ENCODE assay signal across 19 cellular contexts in the genomic region with DNA sequence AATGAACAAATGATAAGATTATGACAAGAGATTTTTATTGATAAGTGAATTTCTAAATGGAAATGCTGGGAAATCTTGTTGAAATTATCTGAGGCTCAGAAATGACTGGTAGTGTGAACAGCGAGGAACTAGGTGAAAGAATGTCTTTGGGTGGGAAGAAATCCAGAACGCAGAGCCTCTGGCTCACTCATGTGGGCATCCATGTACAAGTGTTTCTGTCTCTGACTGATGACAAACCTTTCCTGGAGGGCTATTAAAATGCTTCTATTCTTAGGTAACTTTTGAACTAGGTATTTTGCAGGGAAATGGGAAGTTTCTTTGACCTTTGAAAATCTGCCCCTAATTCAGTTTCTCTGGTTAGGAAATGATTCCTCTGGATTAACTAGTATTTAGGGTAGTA.
DNase-seq lines count a peak whose midpoint lies in the region; ATAC-seq and TF ChIP-seq lines count a peak whose summit lies in the region.
"Had no signal": no experiment of that assay in that cellular context is flagged by ENCODE, and none has a peak within 500 bp of the region (broad histone marks: within the 10 kb centered on the region; RNA-seq: fewer than 3 reads in every experiment).

No MANE protein-coding gene starts in this region.

- no peak overlapping the region for H3K23ac ChIP-seq in trophoblast cell (ENCODE audit: low read length)

- H4K12ac ChIP-seq in trophoblast cell (ENCODE audit: low read depth, low read length) = no peak overlapping the region

- no peak overlapping the region for H2BK120ac ChIP-seq in trophoblast cell (ENCODE audit: insufficient read depth, low read length, poor library complexity)

- no peaks in the 10 kb centered on the region for H3K79me2 ChIP-seq in trophoblast cell (ENCODE audit: control insufficient read depth, insufficient read depth, low read length, poor library complexity)

- peaks cover 9 to 16% of the 10 kb centered on the region in 2 experiments for H3K4me1 ChIP-seq in trophoblast cell (ENCODE audit: control insufficient read depth in 1 of 2, insufficient read depth in 2 of 2, low read length in 2 of 2)
- H3K4me1 ChIP-seq in esophagus squamous epithelium = peaks cover 0 to 37% (median 13%) of the 10 kb centered on the region in 3 donors

- no peak overlapping the region for H3K4ac ChIP-seq in trophoblast cell (ENCODE audit: low read depth, low read length)

- no peak for ATAC-seq in HG02678 (IDR thresholded peaks at IDR 0.05; ENCODE audit: unreplicated experiment)
- ATAC-seq: GM12878, T-cell had no signal

- TF ChIP-seq POLR2A in esophagus squamous epithelium (IDR thresholded peaks at IDR 0.05) = no peak

- no CpG with 5 or more reads among the region's 2 CpGs for WGBS in trophoblast cell (ENCODE audit: extremely low coverage, insufficient coverage, insufficient read length)
- WGBS in esophagus squamous epithelium, 2 donors = 87 to 97% methylated on average over 2 of the region's 2 CpGs

- H3K9me3 ChIP-seq in trophoblast cell (ENCODE audit: insufficient read depth, low read depth, low read length) = no peaks in the 10 kb centered on the region
- H3K9me3 ChIP-seq in esophagus squamous epithelium = no peaks in the 10 kb centered on the region

- peak; percentile 29 for DNase-seq in EL
- DNase-seq in M059J (ENCODE audit: low read depth) = peak; percentile 76
- peak; percentile 41 for DNase-seq in amniotic epithelial cell (ENCODE audit: low read depth)
- DNase-seq in trophoblast cell = peak; percentile 54 to 62
- DNase-seq in dedifferentiated amniotic fluid mesenchymal stem cell (ENCODE audit: extremely low spot score) = no peak
- no peak for DNase-seq in HPDE6-E6E7 (ENCODE audit: extremely low spot score)
- DNase-seq in esophagus squamous epithelium (lab: John Stamatoyannopoulos, UW) = no peak
- DNase-seq: DMS153, GOT3, NCI-H1417, NCI-H187, NCI-H345, NCI-H526, Right ventricle myocardium superior, T-cell had no signal

- H3K14ac ChIP-seq in trophoblast cell (ENCODE audit: low read length) = no peak overlapping the region

- no peak for TF ChIP-seq CTCF in esophagus squamous epithelium (IDR thresholded peaks at IDR 0.05)

- H2BK12ac ChIP-seq in trophoblast cell (ENCODE audit: low read length) = no peak overlapping the region

- no peak overlapping the region for H3K4me2 ChIP-seq in trophoblast cell (ENCODE audit: low read length)
- H3K4me2 ChIP-seq: KMS-11 had no signal

- H2BK5ac ChIP-seq in trophoblast cell (ENCODE audit: low read depth, low read length, poor library complexity) = no peak overlapping the region

- H2AFZ ChIP-seq in trophoblast cell (ENCODE audit: insufficient read depth, low read length, poor library complexity) = no peak overlapping the region

- H4K91ac ChIP-seq in trophoblast cell (ENCODE audit: low read depth, low read length) = no peak overlapping the region

- no peak overlapping the region for H4K8ac ChIP-seq in trophoblast cell (ENCODE audit: low read depth, low read length)

- H3K4me3 ChIP-seq in trophoblast cell (ENCODE audit: low read depth, low read length) = no peak overlapping the region
- no peak overlapping the region for H3K4me3 ChIP-seq in esophagus squamous epithelium
- H3K4me3 ChIP-seq: GM12878, SK-N-MC had no signal

- intact Hi-C loops in esophagus squamous epithelium (cut with DNase I) = no loop called here

- H3K79me1 ChIP-seq in trophoblast cell (ENCODE audit: low read length) = peaks cover 6% of the 10 kb centered on the region

- no peaks in the 10 kb centered on the region for H3K36me3 ChIP-seq in trophoblast cell (ENCODE audit: control insufficient read depth in 1 of 2, insufficient read depth in 2 of 2, low read length in 2 of 2)
- no peaks in the 10 kb centered on the region for H3K36me3 ChIP-seq in esophagus squamous epithelium

- no peak overlapping the region for H3K27ac ChIP-seq in trophoblast cell (ENCODE audit: low read depth, low read length)
- no peak overlapping the region for H3K27ac ChIP-seq in esophagus squamous epithelium
- H3K27ac ChIP-seq: KMS-11 had no signal

- no peak overlapping the region for H3K9ac ChIP-seq in trophoblast cell (ENCODE audit: low read length)
- H3K9ac ChIP-seq: KMS-11 had no signal

- no peak overlapping the region for H3K18ac ChIP-seq in trophoblast cell (ENCODE audit: low read length)

- no peaks in the 10 kb centered on the region for H3K27me3 ChIP-seq in trophoblast cell (ENCODE audit: insufficient read depth, low read length)
- H3K27me3 ChIP-seq in esophagus squamous epithelium = no peaks in the 10 kb centered on the region

- no peak overlapping the region for H2AK5ac ChIP-seq in trophoblast cell (ENCODE audit: low read length)

Comparison
In these comparisons a context has a peak if more than half of its experiments do, and no peak if none do; other contexts are left out.
1. DNase-seq: peak in EL (single experiment), M059J (single experiment), amniotic epithelial cell (single experiment) and trophoblast cell (2 of 2); none in dedifferentiated amniotic fluid mesenchymal stem cell (single experiment), HPDE6-E6E7 (single experiment) and esophagus squamous epithelium (single experiment).